In genomic region chr13:76570485-76570884, GRCh38 we compare ENCODE assay signal across 25 cellular contexts.
A peak's percentile ranks its signal among the peaks of the same experiment; 100 is the strongest.
DNase-seq lines count a peak whose midpoint lies in the region; ATAC-seq, FAIRE-seq and TF ChIP-seq lines count a peak whose summit lies in the region.
"Had no signal": no experiment of that assay in that cellular context is flagged by ENCODE, and none has a peak within 500 bp of the region (broad histone marks: within the 10 kb centered on the region; RNA-seq: fewer than 3 reads in every experiment).

No MANE protein-coding gene starts in this region.

- H3K27me3 ChIP-seq in neuron (ENCODE audit: insufficient read depth, low read length) (no peaks in the 10 kb centered on the region), right cardiac atrium (ENCODE audit: control insufficient read depth, insufficient read depth) (no peaks in the 10 kb centered on the region)
- H3K27me3 ChIP-seq: body of pancreas, thyroid gland had no signal

- 44% methylated on average over 1 of the region's 1 CpG for WGBS in right cardiac atrium

- intact Hi-C loops in right cardiac atrium (cut with DNase I): no loop called here

- DNase-seq in ELF-1 (ENCODE audit: low read depth, low spot score) (peak; percentile 36), NCI-H526 treated with DMSO at 0.1 percent for 48 hours (lab: John Stamatoyannopoulos, UW) (peak; percentile 19), frontal cortex (ENCODE audit: low spot score in 2 of 2) (peak; percentile 1 to 2), GM12892 (ENCODE audit: insufficient read length) (no peak), NCI-H69 (lab: John Stamatoyannopoulos, UW) (no peak), right cardiac atrium (no peak)
- DNase-seq: activated CD4-positive, alpha-beta T cell treated with anti-CD3 and anti-CD28 coated beads for 4 hours; activated CD8-positive, alpha-beta memory T cell treated with anti-CD3 and anti-CD28 coated beads for 24 hours; activated gamma-delta T cell; body of pancreas; CD8-positive, alpha-beta memory T cell; cerebellar nuclear complex; DMS 273 treated with DMSO at 0.1 percent for 48 hours; HCEC 1CT; mesenchymal stem cell; MV-4-11; NCI-H1436 treated with DMSO at 0.1 percent for 48 hours; NCI-H82; psoas muscle; stimulated activated naive CD8-positive, alpha-beta T cell treated with anti-CD3 and anti-CD28 coated beads, Interleukin-15, amount 100 ng/mL, for 72 hours; T-helper 2 cell; thyroid gland had no signal

- H3K27ac ChIP-seq in right cardiac atrium (ENCODE audit: low read length): no peak overlapping the region
- H3K27ac ChIP-seq: body of pancreas, HL-60, psoas muscle, thyroid gland had no signal

- H3K4me3 ChIP-seq in neuron (ENCODE audit: low read length): no peak overlapping the region
- H3K4me3 ChIP-seq in right cardiac atrium (ENCODE audit: low read length): no peak overlapping the region
- H3K4me3 ChIP-seq: body of pancreas, psoas muscle, thyroid gland had no signal

- peaks cover 11% of the 10 kb centered on the region for H3K4me1 ChIP-seq in neuron (ENCODE audit: insufficient read depth, low read length)
- no peaks in the 10 kb centered on the region for H3K4me1 ChIP-seq in right cardiac atrium (ENCODE audit: control insufficient read depth, insufficient read depth, low read length)
- H3K4me1 ChIP-seq: body of pancreas, psoas muscle, thyroid gland had no signal

- H2AFZ ChIP-seq in neuron (ENCODE audit: low read depth, low read length): peak overlapping the region; percentile 69

- H3K9me3 ChIP-seq in neuron (ENCODE audit: low read length) (no peaks in the 10 kb centered on the region), right cardiac atrium (ENCODE audit: control insufficient read depth, low read length) (peaks cover 2% of the 10 kb centered on the region)
- H3K9me3 ChIP-seq: body of pancreas, psoas muscle, thyroid gland had no signal

- FAIRE-seq in frontal cortex (lab: Jason Lieb, UNC) (no peak), GM12892 (lab: Jason Lieb, UNC) (no peak)

- no peak for TF ChIP-seq POLR2A in GM12892 (IDR thresholded peaks at IDR 0.05; ENCODE audit: low read depth, low read length)

- no peaks in the 10 kb centered on the region for H3K36me3 ChIP-seq in neuron (ENCODE audit: insufficient read depth, low read length)
- H3K36me3 ChIP-seq: thyroid gland had no signal

- ATAC-seq in HG03521 (IDR thresholded peaks at IDR 0.05; ENCODE audit: unreplicated experiment) (no peak), right cardiac atrium (no peak)
- ATAC-seq: body of pancreas; psoas muscle; stimulated activated naive CD8-positive, alpha-beta T cell treated with anti-CD3 and anti-CD28 coated beads, Interleukin-15, amount 100 ng/mL, for 72 hours had no signal

Comparison
In these comparisons a context has a peak if more than half of its experiments do, and no peak if none do; other contexts are left out.
1. DNase-seq: peak in ELF-1 (single experiment), NCI-H526 treated with DMSO at 0.1 percent for 48 hours (single experiment) and frontal cortex (2 of 2); none in GM12892 (single experiment), NCI-H69 (single experiment) and right cardiac atrium (0 of 3).